In the genomic region with DNA sequence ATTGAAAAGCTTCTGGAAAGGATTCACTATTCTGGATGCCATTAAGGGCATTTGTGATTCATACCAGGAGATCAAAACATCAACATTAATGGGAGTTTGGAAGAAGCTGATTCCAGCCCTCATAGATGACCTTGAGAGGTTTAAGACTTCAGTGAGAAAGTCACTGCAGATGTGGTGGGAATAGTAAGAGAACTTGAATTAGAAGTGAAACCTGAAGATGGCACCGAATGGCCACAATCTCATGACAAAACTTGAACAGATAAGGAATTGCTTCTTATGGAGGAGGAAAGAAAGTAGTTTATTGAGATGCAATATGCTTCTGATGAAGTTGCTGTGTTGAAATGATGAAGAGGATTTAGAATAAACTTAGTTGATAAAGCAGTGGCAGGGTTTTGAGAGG, we compare ENCODE assay signal across 14 cellular contexts.
DNase-seq lines count a peak whose midpoint lies in the region; ATAC-seq and TF ChIP-seq lines count a peak whose summit lies in the region.
"Had no signal": no experiment of that assay in that cellular context is flagged by ENCODE, and none has a peak within 500 bp of the region (broad histone marks: within the 10 kb centered on the region; RNA-seq: fewer than 3 reads in every experiment).

No MANE protein-coding gene starts in this region.

- peak overlapping the region; percentile 1 for H3K27ac Mint-ChIP-seq in activated T-cell treated with anti-CD3 and anti-CD28 coated beads, Interleukin-2, amount 50 U/mL, for 24 hours
- H3K27ac Mint-ChIP-seq: nephron had no signal

- H3K9me3 Mint-ChIP-seq in activated T-cell treated with anti-CD3 and anti-CD28 coated beads, Interleukin-2, amount 50 U/mL, for 24 hours: no peaks in the 10 kb centered on the region
- H3K9me3 Mint-ChIP-seq: nephron had no signal

- H3K27ac ChIP-seq in spleen: peak overlapping the region in 6 of 8 donors; percentile 23 to 66 (median 52)
- H3K27ac ChIP-seq: hepatocyte, transverse colon had no signal

- no peak for TF ChIP-seq CTCF in spleen (IDR thresholded peaks at IDR 0.05 in 8 of 11, conservative IDR thresholded peaks at IDR 0.05 in 3 of 11)

- peak overlapping the region; percentile 5 for H3K4me3 Mint-ChIP-seq in activated T-cell treated with anti-CD3 and anti-CD28 coated beads, Interleukin-2, amount 50 U/mL, for 24 hours
- H3K4me3 Mint-ChIP-seq: nephron had no signal

- peak overlapping the region in 1 of 8 donors; percentile 46 for H3K4me3 ChIP-seq in spleen
- H3K4me3 ChIP-seq: hepatocyte, transverse colon had no signal

- no peak for TF ChIP-seq POLR2A in spleen (IDR thresholded peaks at IDR 0.05)

- H3K27me3 ChIP-seq in spleen (replicated peaks in 1 of 7): no peaks in the 10 kb centered on the region
- H3K27me3 ChIP-seq: hepatocyte, transverse colon had no signal

- no peaks in the 10 kb centered on the region for H3K36me3 ChIP-seq in spleen
- H3K36me3 ChIP-seq: transverse colon had no signal

- peaks cover 0 to 32% (median 0%) of the 10 kb centered on the region in 6 donors for H3K4me1 ChIP-seq in spleen
- H3K4me1 ChIP-seq: transverse colon had no signal

- peak; percentile 32 for ATAC-seq in HG02588 (IDR thresholded peaks at IDR 0.05; ENCODE audit: unreplicated experiment)
- ATAC-seq: Right ventricle myocardium inferior had no signal

- no peaks in the 10 kb centered on the region for H3K27me3 Mint-ChIP-seq in activated T-cell treated with anti-CD3 and anti-CD28 coated beads, Interleukin-2, amount 50 U/mL, for 24 hours

- no peaks in the 10 kb centered on the region for H3K36me3 Mint-ChIP-seq in activated T-cell treated with anti-CD3 and anti-CD28 coated beads, Interleukin-2, amount 50 U/mL, for 24 hours (ENCODE audit: low read depth)

- DNase-seq in activated T-cell treated with anti-CD3 and anti-CD28 coated beads, Interleukin-2, amount 50 U/mL, for 24 hours: no peak
- DNase-seq in activated T-cell treated with anti-CD3 and anti-CD28 coated beads, Interleukin-2, amount 50 U/mL, for 1 hour: no peak
- DNase-seq in OCI-M1 (lab: John Stamatoyannopoulos, UW) (peak; percentile 48), spleen (no peak), ureter (ENCODE audit: low spot score) (no peak), NCI-H2107 treated with DMSO at 0.1 percent for 48 hours (lab: John Stamatoyannopoulos, UW; ENCODE audit: unreplicated experiment) (no peak)
- DNase-seq in stimulated activated CD4-positive, alpha-beta T cell treated with anti-CD3 and anti-CD28 coated beads, Interleukin-2, amount 100 ng/mL, for 48 hours: no peak
- DNase-seq: cortex of kidney, NCI-H1694 treated with DMSO at 0.1 percent for 48 hours, transverse colon had no signal

- H3K4me1 Mint-ChIP-seq in activated T-cell treated with anti-CD3 and anti-CD28 coated beads, Interleukin-2, amount 50 U/mL, for 24 hours (ENCODE audit: low read depth): peaks cover 32% of the 10 kb centered on the region

- no peaks in the 10 kb centered on the region for H3K9me3 ChIP-seq in spleen
- H3K9me3 ChIP-seq: transverse colon had no signal

- 61 to 73% (median 72%) methylated on average over 1 of the region's 1 CpG for WGBS in spleen, 5 donors

- intact Hi-C loops in spleen (cut with DNase I; ENCODE audit: low total_unique reads): no loop called here
